Comparison of ENCODE assay signal across 8 cellular contexts in genomic region chr3:48898383-48899234, GRCh38. TPM values are rescaled to one million over a fixed set of nuclear protein-coding genes. Genes with fewer than 3 reads are reported as not detected.
DNase-seq lines count a peak whose midpoint lies in the region; ATAC-seq lines count a peak whose summit lies in the region.

Gene SLC25A20 (minus strand): TSS chr3:48898882. CDS start chr3:48898794, 88 bp downstream.

- in situ Hi-C loops in SK-MEL-5 (cut with HindIII; ENCODE audit: low pct_unique_long_range_greater_than_20kb, low sequenced_read_pairs), result no loop called here

- ATAC-seq in GM21717 (IDR thresholded peaks at IDR 0.05; ENCODE audit: unreplicated experiment), result peak; percentile 86

- H3K27ac ChIP-seq in substantia nigra (ENCODE audit: low read depth, low read length, poor library complexity, severe bottlenecking), result peak within 1 kb of the TSS; percentile 43

- peak; percentile 90 for DNase-seq in Daoy (ENCODE audit: low read depth)
- DNase-seq in KG1 (lab: John Stamatoyannopoulos, UW), result peak; percentile 81
- peak; percentile 90 for DNase-seq in SK-MEL-5 (ENCODE audit: low read depth, low spot score)
- peak; percentile 94 for DNase-seq in activated naive CD4-positive, alpha-beta T cell treated with Interleukin-2 at 50 U/mL for 16 hours
- peak; percentile 93 for DNase-seq in germinal center (ENCODE audit: low spot score)
- DNase-seq in non-pigmented ciliary epithelial cell (ENCODE audit: low read depth), result peak; percentile 20
- DNase-seq in substantia nigra (lab: John Stamatoyannopoulos, UW), result peak in 48 of 49 donors; percentile 19 to 89 (median 63)

RNA-seq across cellular contexts. Expression of gene SLC25A20, which starts in this region (rescaled TPM):
- total RNA-seq in Daoy (2014; rRNA removed; shearing (Covaris generic)), result 17.6 and 20.5 TPM in 2 replicates
- 21.4 and 26.5 TPM in 2 replicates for total RNA-seq in SK-MEL-5 (2014; rRNA removed; shearing (Covaris generic))
- polyA plus RNA-seq in SK-MEL-5 (2015; cell fraction: cytosol; rRNA removed), result 24.7 and 27.8 TPM in 2 replicates
- polyA plus RNA-seq in SK-MEL-5 (2015; cell fraction: nucleus; rRNA removed), result 18.4 and 21.4 TPM in 2 replicates

Comparison
In these comparisons a context has a peak if more than half of its experiments do, and no peak if none do; other contexts are left out.
1. Peak in every context shown above with its lines: DNase-seq, ATAC-seq and H3K27ac ChIP-seq.
2. DNase-seq: peak in every context shown above with its lines; median percentile 94 in activated naive CD4-positive, alpha-beta T cell treated with Interleukin-2 at 50 U/mL for 16 hours; 93 in germinal center; 90 in Daoy; 90 in SK-MEL-5; 81 in KG1; 63 in substantia nigra; 20 in non-pigmented ciliary epithelial cell.